Comparison of ENCODE assay signal across 28 cellular contexts in the genomic region with DNA sequence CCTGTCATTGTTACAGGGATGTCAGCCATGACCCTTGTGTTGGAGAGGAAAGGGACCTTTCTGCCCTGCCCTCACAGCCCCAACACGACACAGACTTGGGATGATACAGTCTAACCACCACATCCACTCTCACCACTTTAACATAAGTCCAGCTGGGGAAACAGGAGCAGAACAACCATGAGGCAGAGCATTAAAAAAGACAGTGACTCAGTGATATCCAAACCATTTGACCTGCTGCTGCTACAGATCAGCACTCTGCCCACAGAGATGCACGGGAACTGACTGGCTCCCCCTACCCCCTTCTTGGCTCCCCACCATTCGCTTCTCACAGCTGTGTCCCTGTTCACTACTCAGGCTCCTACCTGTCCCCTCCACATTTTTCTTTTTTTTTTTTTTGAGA.
"Had no signal": no experiment of that assay in that cellular context is flagged by ENCODE, and none has a peak within 500 bp of the region (broad histone marks: within the 10 kb centered on the region; RNA-seq: fewer than 3 reads in every experiment).

No MANE protein-coding gene starts in this region.

- ATAC-seq: activated naive CD4-positive, alpha-beta T cell treated with anti-CD3 and anti-CD28 coated beads, Interleukin-2, amount 50 U/mL, for 72 hours; activated naive CD8-positive, alpha-beta T cell treated with anti-CD3 and anti-CD28 coated beads, Interleukin-2, amount 50 U/mL, for 24 hours; activated T-cell treated with anti-CD3 and anti-CD28 coated beads, Interleukin-2, amount 50 U/mL, for 4 hours; Panc1; Right ventricle myocardium inferior; T-cell had no signal

- H3K4me3 ChIP-seq: ascending aorta, SK-N-MC had no signal

- H3K27ac ChIP-seq: ascending aorta, SK-N-MC had no signal

- H3K9me3 ChIP-seq: ascending aorta had no signal

- DNase-seq: activated CD4-positive, alpha-beta memory T cell treated with anti-CD3 and anti-CD28 coated beads for 36 hours; activated CD4-positive, alpha-beta T cell treated with anti-CD3 and anti-CD28 coated beads, Interleukin-2, amount 10 ng/mL, durations not matched to agents 7 days and 5 days; activated CD4-positive, CD25-positive, alpha-beta regulatory T cell; activated CD8-positive, alpha-beta memory T cell treated with anti-CD3 and anti-CD28 coated beads for 24 hours; activated effector memory CD4-positive, alpha-beta T cell treated with anti-CD3 and anti-CD28 coated beads, Interleukin-2, amount 50 U/mL, for 16 hours; activated naive CD4-positive, alpha-beta T cell treated with Interleukin-2 at 50 U/mL for 16 hours; activated naive CD8-positive, alpha-beta T cell treated with anti-CD3 and anti-CD28 coated beads, Interleukin-2, amount 50 U/mL, for 24 hours; activated T-cell treated with anti-CD3 and anti-CD28 coated beads, Interleukin-2, amount 50 U/mL, for 4 hours; amniotic stem cell; Kasumi-1; NCI-H1092; NCI-H1417; NCI-H1930; NCI-H2171; NCI-H2227 treated with DMSO at 0.1 percent for 48 hours; NCI-H510A; NCI-H526 treated with DMSO at 0.1 percent for 48 hours; NK-92 treated with Interleukin-12 subunit alpha and Interleukin-12 subunit beta, amount 100 ng/mL, for 24 hours; OCI-M1; RPMI8226; T-cell; T-helper 2 cell; T1000 had no signal

- H3K27me3 ChIP-seq: ascending aorta had no signal

- H3K36me3 ChIP-seq: ascending aorta had no signal
